ENCODE assay signal across 16 cellular contexts in genomic region chr13:74771964-74772363, GRCh38.
DNase-seq lines count a peak whose midpoint lies in the region; ATAC-seq, FAIRE-seq and TF ChIP-seq lines count a peak whose summit lies in the region.
"Had no signal": no experiment of that assay in that cellular context is flagged by ENCODE, and none has a peak within 500 bp of the region (broad histone marks: within the 10 kb centered on the region; RNA-seq: fewer than 3 reads in every experiment).

No MANE protein-coding gene starts in this region.

- intact Hi-C loops in activated CD4-positive, alpha-beta T cell treated with anti-CD3 and anti-CD28 coated beads for 36 hours (cut with DNase I, micrococcal nuclease): no loop called here

- peaks cover 9% of the 10 kb centered on the region for H3K27me3 Mint-ChIP-seq in activated CD4-positive, alpha-beta T cell treated with anti-CD3 and anti-CD28 coated beads for 36 hours

- H3K9me3 ChIP-seq in RWPE2 (ENCODE audit: severe bottlenecking): no peaks in the 10 kb centered on the region

- H3K36me3 ChIP-seq in RWPE2 (ENCODE audit: low read depth): no peaks in the 10 kb centered on the region

- ATAC-seq in RWPE2 (ENCODE audit: low read depth): peak; percentile 90
- ATAC-seq in activated CD4-positive, alpha-beta T cell treated with anti-CD3 and anti-CD28 coated beads for 36 hours: no peak
- ATAC-seq: activated CD4-positive, CD25-positive, alpha-beta regulatory T cell treated with anti-CD3 and anti-CD28 coated beads, Interleukin-2, amount 50 U/mL, for 24 hours had no signal

- FAIRE-seq in GM19239 (lab: Jason Lieb, UNC): no peak
- FAIRE-seq: G401.6, GM18507, keratinocyte had no signal

- H3K36me3 Mint-ChIP-seq in activated CD4-positive, alpha-beta T cell treated with anti-CD3 and anti-CD28 coated beads for 36 hours (ENCODE audit: low read depth): no peaks in the 10 kb centered on the region

- H3K4me3 ChIP-seq in RWPE2 (ENCODE audit: severe bottlenecking): no peak overlapping the region
- H3K4me3 ChIP-seq: dorsolateral prefrontal cortex had no signal

- no peak overlapping the region for H3K27ac Mint-ChIP-seq in activated CD4-positive, alpha-beta T cell treated with anti-CD3 and anti-CD28 coated beads for 36 hours
- H3K27ac Mint-ChIP-seq: CD4-positive, alpha-beta T cell had no signal

- H3K4me3 Mint-ChIP-seq in activated CD4-positive, alpha-beta T cell treated with anti-CD3 and anti-CD28 coated beads for 36 hours: no peak overlapping the region
- H3K4me3 Mint-ChIP-seq: CD4-positive, alpha-beta T cell had no signal

- peak; percentile 37 for TF ChIP-seq CTCF in RWPE2 (IDR thresholded peaks at IDR 0.05; ENCODE audit: poor library complexity, severe bottlenecking)

- H3K27me3 ChIP-seq in RWPE2 (ENCODE audit: insufficient read depth, poor library complexity, severe bottlenecking): no peaks in the 10 kb centered on the region
- H3K27me3 ChIP-seq: dorsolateral prefrontal cortex had no signal

- H3K4me1 ChIP-seq in RWPE2 (ENCODE audit: insufficient read depth, poor library complexity, severe bottlenecking): peaks cover 22% of the 10 kb centered on the region

- no peaks in the 10 kb centered on the region for H3K4me1 Mint-ChIP-seq in activated CD4-positive, alpha-beta T cell treated with anti-CD3 and anti-CD28 coated beads for 36 hours

- DNase-seq in ELR (ENCODE audit: low read depth): peak; percentile 92
- DNase-seq in RWPE2 (ENCODE audit: low spot score): no peak
- DNase-seq in fibroblast of gingiva (ENCODE audit: low read depth): peak; percentile 86
- peak; percentile 80 for DNase-seq in renal cortical epithelial cell (ENCODE audit: low read depth)
- DNase-seq in GM19239 (ENCODE audit: insufficient read length, low spot score): no peak
- no peak for DNase-seq in activated CD4-positive, alpha-beta T cell treated with anti-CD3 and anti-CD28 coated beads for 36 hours
- no peak for DNase-seq in foreskin melanocyte
- DNase-seq in NCI-H1694 (lab: John Stamatoyannopoulos, UW): no peak
- DNase-seq: CD4-positive, alpha-beta T cell; dorsolateral prefrontal cortex; NCI-H2171 treated with DMSO at 0.1 percent for 48 hours; stimulated activated CD8-positive, alpha-beta memory T cell treated with anti-CD3 and anti-CD28 coated beads, Interleukin-4, amount 100 ng/mL, for 48 hours had no signal

- CTCF ChIA-PET in activated CD4-positive, alpha-beta T cell treated with anti-CD3 and anti-CD28 coated beads for 36 hours (lab: Charles Lee): no interaction called here

- no peaks in the 10 kb centered on the region for H3K9me3 Mint-ChIP-seq in activated CD4-positive, alpha-beta T cell treated with anti-CD3 and anti-CD28 coated beads for 36 hours (ENCODE audit: low read depth)
- H3K9me3 Mint-ChIP-seq: CD4-positive, alpha-beta T cell had no signal

- peak overlapping the region; percentile 79 for H3K27ac ChIP-seq in RWPE2 (ENCODE audit: poor library complexity, severe bottlenecking)

- POLR2A ChIA-PET in activated CD4-positive, alpha-beta T cell treated with anti-CD3 and anti-CD28 coated beads for 36 hours (lab: Charles Lee): no interaction called here

Comparison
In these comparisons a context has a peak if more than half of its experiments do, and no peak if none do; other contexts are left out.
1. DNase-seq: peak in ELR (single experiment), fibroblast of gingiva (single experiment) and renal cortical epithelial cell (single experiment); none in RWPE2 (single experiment), GM19239 (single experiment), activated CD4-positive, alpha-beta T cell treated with anti-CD3 and anti-CD28 coated beads for 36 hours (single experiment), foreskin melanocyte (single experiment) and NCI-H1694 (single experiment).